ENCODE assay signal across 20 cellular contexts in genomic region chr11:113506461-113506860, GRCh38. TPM values are rescaled to one million over a fixed set of nuclear protein-coding genes. Genes with fewer than 3 reads are reported as not detected.
"Had no signal": no experiment of that assay in that cellular context is flagged by ENCODE, and none has a peak within 500 bp of the region (broad histone marks: within the 10 kb centered on the region; RNA-seq: fewer than 3 reads in every experiment).

No MANE protein-coding gene starts in this region.

- H3K36me3 Mint-ChIP-seq: activated naive CD4-positive, alpha-beta T cell treated with anti-CD3 and anti-CD28 coated beads, Interleukin-2, amount 10 ng/mL, durations not matched to agents 7 days and 5 days; natural killer cell; stimulated activated naive B cell treated with anti-CD40 and anti-IgM and Interleukin-4, amounts not matched to agents 10 μg/mL and 1 μg/mL and 100 μg/mL, for 72 hours had no signal

- H3K36me3 ChIP-seq: left lung, neutrophil, tibial artery, uterus had no signal

- H3K4me1 Mint-ChIP-seq: activated naive CD4-positive, alpha-beta T cell treated with anti-CD3 and anti-CD28 coated beads, Interleukin-2, amount 10 ng/mL, durations not matched to agents 7 days and 5 days; activated naive CD8-positive, alpha-beta T cell treated with anti-CD3 and anti-CD28 coated beads, Interleukin-2, amount 50 U/mL, for 24 hours; natural killer cell had no signal

- DNase-seq: activated CD4-positive, alpha-beta T cell treated with anti-CD3 and anti-CD28 coated beads, Interleukin-2, amount 50 U/mL, for 1 hour; activated CD4-positive, CD25-positive, alpha-beta regulatory T cell treated with anti-CD3 and anti-CD28 coated beads, Interleukin-2, amount 50 U/mL, for 72 hours; activated CD8-positive, alpha-beta memory T cell treated with anti-CD3 and anti-CD28 coated beads, Interleukin-2, amount 50 U/mL, for 4 hours; activated naive CD4-positive, alpha-beta T cell treated with anti-CD3 and anti-CD28 coated beads, Interleukin-2, amount 10 ng/mL, durations not matched to agents 7 days and 5 days; activated naive CD8-positive, alpha-beta T cell treated with anti-CD3 and anti-CD28 coated beads, Interleukin-2, amount 50 U/mL, for 24 hours; activated T-cell treated with anti-CD3 and anti-CD28 coated beads, Interleukin-2, amount 50 U/mL, for 4 hours; aorta; cerebellar nuclear complex; effector memory CD8-positive, alpha-beta T cell; glutamatergic neuron; left lung; natural killer cell; stimulated activated naive B cell treated with anti-CD40 and anti-IgM and Interleukin-4, amounts not matched to agents 10 μg/mL and 1 μg/mL and 100 μg/mL, for 72 hours; tibial artery; uterus had no signal

- H3K4me1 ChIP-seq: left lung, tibial artery, uterus had no signal

- H3K9me3 ChIP-seq: left lung, neutrophil, tibial artery, uterus had no signal

- H3K27ac ChIP-seq: left lung, neutrophil, parathyroid adenoma, tibial artery, uterus had no signal

- H3K27me3 ChIP-seq: tibial artery, uterus had no signal

- H3K9me3 Mint-ChIP-seq: activated naive CD4-positive, alpha-beta T cell treated with anti-CD3 and anti-CD28 coated beads, Interleukin-2, amount 10 ng/mL, durations not matched to agents 7 days and 5 days; activated naive CD8-positive, alpha-beta T cell treated with anti-CD3 and anti-CD28 coated beads, Interleukin-2, amount 50 U/mL, for 24 hours; activated T-cell treated with anti-CD3 and anti-CD28 coated beads, Interleukin-2, amount 50 U/mL, for 4 hours; dendritic cell treated with granulocyte-macrophage colony-stimulating factor and Interleukin-4, amounts not matched to agents 40 ng/mL and 50 ng/mL, for 4 days; effector memory CD8-positive, alpha-beta T cell; natural killer cell; stimulated activated naive B cell treated with anti-CD40 and anti-IgM and Interleukin-4, amounts not matched to agents 10 μg/mL and 1 μg/mL and 100 μg/mL, for 72 hours had no signal

- H3K4me3 ChIP-seq: left lung, tibial artery, uterus had no signal

- H3K4me3 Mint-ChIP-seq: activated naive CD4-positive, alpha-beta T cell treated with anti-CD3 and anti-CD28 coated beads, Interleukin-2, amount 10 ng/mL, durations not matched to agents 7 days and 5 days; activated naive CD8-positive, alpha-beta T cell treated with anti-CD3 and anti-CD28 coated beads, Interleukin-2, amount 50 U/mL, for 24 hours; activated T-cell treated with anti-CD3 and anti-CD28 coated beads, Interleukin-2, amount 50 U/mL, for 4 hours; dendritic cell treated with granulocyte-macrophage colony-stimulating factor and Interleukin-4, amounts not matched to agents 40 ng/mL and 50 ng/mL, for 4 days; effector memory CD8-positive, alpha-beta T cell; natural killer cell; stimulated activated naive B cell treated with anti-CD40 and anti-IgM and Interleukin-4, amounts not matched to agents 10 μg/mL and 1 μg/mL and 100 μg/mL, for 72 hours had no signal

- H3K27ac Mint-ChIP-seq: activated naive CD4-positive, alpha-beta T cell treated with anti-CD3 and anti-CD28 coated beads, Interleukin-2, amount 10 ng/mL, durations not matched to agents 7 days and 5 days; activated naive CD8-positive, alpha-beta T cell treated with anti-CD3 and anti-CD28 coated beads, Interleukin-2, amount 50 U/mL, for 24 hours; dendritic cell treated with granulocyte-macrophage colony-stimulating factor and Interleukin-4, amounts not matched to agents 40 ng/mL and 50 ng/mL, for 4 days; effector memory CD8-positive, alpha-beta T cell; natural killer cell; stimulated activated naive B cell treated with anti-CD40 and anti-IgM and Interleukin-4, amounts not matched to agents 10 μg/mL and 1 μg/mL and 100 μg/mL, for 72 hours had no signal

RNA-seq across cellular contexts. Expression of gene DRD2, which starts 31.3 kb away (rescaled TPM):
- total RNA-seq: activated T-cell treated with anti-CD3 and anti-CD28 coated beads, Interleukin-2, amount 50 U/mL, for 4 hours; fibroblast of lung; left lung; natural killer cell; T-helper 1 cell treated with Interleukin-12 subunit alpha and Interleukin-12 subunit beta and Interleukin-4 antibody, amounts not matched to agents 30 ng/mL and 1 ng/mL, for 36 hours; uterus had no signal
- polyA plus RNA-seq: fibroblast of lung had no signal
